In genomic region chr14:65810326-65810725, GRCh38 we compare ENCODE assay signal across 20 cellular contexts.
"Had no signal": no experiment of that assay in that cellular context is flagged by ENCODE, and none has a peak within 500 bp of the region (broad histone marks: within the 10 kb centered on the region; RNA-seq: fewer than 3 reads in every experiment).

No MANE protein-coding gene starts in this region.

- H3K9me3 ChIP-seq: colonic mucosa, transverse colon, uterus had no signal

- H3K27me3 ChIP-seq: brain microvascular endothelial cell, colonic mucosa, right atrium auricular region, transverse colon, uterus had no signal

- H3K36me3 ChIP-seq: brain microvascular endothelial cell, colonic mucosa, esophagus muscularis mucosa, right atrium auricular region, transverse colon, uterus had no signal

- H3K27me3 Mint-ChIP-seq: central memory CD8-positive, alpha-beta T cell had no signal

- ATAC-seq: activated CD8-positive, alpha-beta T cell treated with anti-CD3 and anti-CD28 coated beads, Interleukin-2, amount 10 ng/mL, durations not matched to agents 7 days and 5 days; activated T-cell treated with anti-CD3 and anti-CD28 coated beads, Interleukin-2, amount 50 U/mL, for 4 hours; natural killer cell; stimulated activated naive CD8-positive, alpha-beta T cell treated with anti-CD3 and anti-CD28 coated beads, Interleukin-15, Interleukin-2, amounts not matched to agents 100 U/mL and 50 U/mL, for 24 hours had no signal

- H3K4me3 Mint-ChIP-seq: activated CD4-positive, alpha-beta T cell treated with anti-CD3 and anti-CD28 coated beads, Interleukin-2, amount 10 ng/mL, durations not matched to agents 24 days and 14 days; activated CD8-positive, alpha-beta T cell treated with anti-CD3 and anti-CD28 coated beads, Interleukin-2, amount 10 ng/mL, durations not matched to agents 7 days and 5 days; activated naive CD4-positive, alpha-beta T cell treated with anti-CD3 and anti-CD28 coated beads, Interleukin-2, amount 10 ng/mL, durations not matched to agents 7 days and 5 days; activated T-cell treated with anti-CD3 and anti-CD28 coated beads, Interleukin-2, amount 50 U/mL, for 4 hours; central memory CD8-positive, alpha-beta T cell; natural killer cell had no signal

- H3K36me3 Mint-ChIP-seq: activated naive CD4-positive, alpha-beta T cell treated with anti-CD3 and anti-CD28 coated beads, Interleukin-2, amount 10 ng/mL, durations not matched to agents 7 days and 5 days; natural killer cell had no signal

- H3K4me1 ChIP-seq: colonic mucosa, esophagus muscularis mucosa, right atrium auricular region, transverse colon, uterus had no signal

- H3K9me3 Mint-ChIP-seq: activated CD4-positive, alpha-beta T cell treated with anti-CD3 and anti-CD28 coated beads, Interleukin-2, amount 10 ng/mL, durations not matched to agents 24 days and 14 days; activated T-cell treated with anti-CD3 and anti-CD28 coated beads, Interleukin-2, amount 50 U/mL, for 4 hours; central memory CD8-positive, alpha-beta T cell; natural killer cell had no signal

- DNase-seq: activated CD4-positive, alpha-beta T cell treated with anti-CD3 and anti-CD28 coated beads, Interleukin-2, amount 10 ng/mL, durations not matched to agents 24 days and 14 days; activated CD8-positive, alpha-beta T cell treated with anti-CD3 and anti-CD28 coated beads, Interleukin-2, amount 10 ng/mL, durations not matched to agents 7 days and 5 days; activated naive CD4-positive, alpha-beta T cell treated with anti-CD3 and anti-CD28 coated beads, Interleukin-2, amount 10 ng/mL, durations not matched to agents 7 days and 5 days; activated T-cell treated with anti-CD3 and anti-CD28 coated beads, Interleukin-2, amount 50 U/mL, for 4 hours; aorta; brain microvascular endothelial cell; colonic mucosa; mesenchymal stem cell; natural killer cell; occipital lobe; stimulated activated CD4-positive, alpha-beta T cell treated with anti-CD3 and anti-CD28 coated beads, Interleukin-12 subunit alpha, Interleukin-12 subunit beta, amount 100 ng/mL, for 4 hours; stimulated activated CD4-positive, alpha-beta T cell treated with anti-CD3 and anti-CD28 coated beads, Interleukin-1b, Interleukin-23, amount 100 ng/mL, for 48 hours; stimulated activated naive CD8-positive, alpha-beta T cell treated with anti-CD3 and anti-CD28 coated beads, Interleukin-15, Interleukin-2, amounts not matched to agents 100 U/mL and 50 U/mL, for 24 hours; T-helper 1 cell; T-helper 9 cell; transverse colon; uterus had no signal

- H3K4me3 ChIP-seq: colonic mucosa, esophagus muscularis mucosa, right atrium auricular region, transverse colon, uterus had no signal

- H3K27ac ChIP-seq: brain microvascular endothelial cell, colonic mucosa, esophagus muscularis mucosa, right atrium auricular region, transverse colon, uterus had no signal

- H3K27ac Mint-ChIP-seq: activated CD4-positive, alpha-beta T cell treated with anti-CD3 and anti-CD28 coated beads, Interleukin-2, amount 10 ng/mL, durations not matched to agents 24 days and 14 days; activated CD8-positive, alpha-beta T cell treated with anti-CD3 and anti-CD28 coated beads, Interleukin-2, amount 10 ng/mL, durations not matched to agents 7 days and 5 days; activated naive CD4-positive, alpha-beta T cell treated with anti-CD3 and anti-CD28 coated beads, Interleukin-2, amount 10 ng/mL, durations not matched to agents 7 days and 5 days; natural killer cell had no signal

- H3K4me1 Mint-ChIP-seq: activated CD4-positive, alpha-beta T cell treated with anti-CD3 and anti-CD28 coated beads, Interleukin-2, amount 10 ng/mL, durations not matched to agents 24 days and 14 days; central memory CD8-positive, alpha-beta T cell; natural killer cell had no signal
